14 cellular contexts compared by ENCODE assay signal in the genomic region with DNA sequence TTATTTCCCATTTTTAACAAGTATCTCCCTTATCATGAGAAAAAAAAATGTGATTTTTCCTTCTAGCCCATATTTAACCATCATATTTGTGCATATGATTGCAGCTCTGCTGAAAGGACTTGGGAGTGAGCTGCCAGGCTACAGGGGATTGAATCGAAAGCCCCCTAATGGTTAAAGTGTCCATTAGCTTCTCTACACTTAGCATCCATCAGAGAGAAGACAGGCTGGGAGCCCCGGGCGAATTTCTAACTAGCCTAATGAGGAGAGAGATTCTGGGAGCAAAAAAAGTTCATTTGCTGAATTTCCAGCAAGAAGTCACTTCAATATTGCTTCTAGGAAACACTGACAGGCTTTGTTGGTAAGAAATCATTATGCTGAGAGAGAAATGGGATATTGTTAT.
DNase-seq lines count a peak whose midpoint lies in the region; ATAC-seq and TF ChIP-seq lines count a peak whose summit lies in the region.
"Had no signal": no experiment of that assay in that cellular context is flagged by ENCODE, and none has a peak within 500 bp of the region (broad histone marks: within the 10 kb centered on the region; RNA-seq: fewer than 3 reads in every experiment).

No MANE protein-coding gene starts in this region.

- H3K9me3 ChIP-seq in BE2C: no peaks in the 10 kb centered on the region
- H3K9me3 ChIP-seq in endodermal cell (ENCODE audit: control insufficient read depth, low read length): no peaks in the 10 kb centered on the region
- H3K9me3 ChIP-seq in Karpas-422 (ENCODE audit: low read length): no peaks in the 10 kb centered on the region
- H3K9me3 ChIP-seq: HAP-1 had no signal

- peak; percentile 35 for TF ChIP-seq CTCF in BE2C (IDR thresholded peaks at IDR 0.05; ENCODE audit: low read depth, low read length)
- peak; percentile 58 for TF ChIP-seq CTCF in endodermal cell (conservative IDR thresholded peaks at IDR 0.05)

- no peaks in the 10 kb centered on the region for H3K9me3 Mint-ChIP-seq in endodermal cell

- H3K27ac Mint-ChIP-seq in endodermal cell: no peak overlapping the region

- H4K20me1 ChIP-seq in Karpas-422 (ENCODE audit: insufficient read depth, low read depth, low read length): no peaks in the 10 kb centered on the region

- H2AFZ ChIP-seq in Karpas-422 (ENCODE audit: low read length): no peak overlapping the region

- peaks cover 2% of the 10 kb centered on the region for H3K4me1 Mint-ChIP-seq in endodermal cell
- H3K4me1 Mint-ChIP-seq: CD4-positive, alpha-beta memory T cell had no signal

- no peaks in the 10 kb centered on the region for H3K9me2 ChIP-seq in Karpas-422 (replicated peaks; ENCODE audit: insufficient read depth, low read length)

- H3K36me3 ChIP-seq in BE2C: no peaks in the 10 kb centered on the region
- no peaks in the 10 kb centered on the region for H3K36me3 ChIP-seq in H7 (replicated peaks; ENCODE audit: control insufficient read depth, insufficient read depth, low read length)
- no peaks in the 10 kb centered on the region for H3K36me3 ChIP-seq in endodermal cell (ENCODE audit: control insufficient read depth, insufficient read depth, low read length)
- H3K36me3 ChIP-seq in Karpas-422 (ENCODE audit: insufficient read depth, low read length): no peaks in the 10 kb centered on the region
- H3K36me3 ChIP-seq: HAP-1 had no signal

- WGBS in endodermal cell (ENCODE audit: insufficient coverage in 1 of 2, insufficient read length in 1 of 2), 2 experiments: 83 to 93% methylated on average over 3 of the region's 3 CpGs

- no peaks in the 10 kb centered on the region for H3K27me3 Mint-ChIP-seq in endodermal cell (ENCODE audit: insufficient read depth)
- H3K27me3 Mint-ChIP-seq: CD4-positive, alpha-beta memory T cell had no signal

- DNase-seq in BE2C (peak; percentile 27), H7 (peak; percentile 6), endodermal cell (no peak), left kidney (ENCODE audit: low read depth, low spot score) (peak; percentile 6), NCI-H748 treated with DMSO at 0.1 percent for 48 hours (lab: John Stamatoyannopoulos, UW) (no peak), Karpas-422 (no peak), CD1c-positive myeloid dendritic cell (ENCODE audit: extremely low spot score) (no peak)
- DNase-seq: ACHN; C1 segment of cervical spinal cord; CD4-positive, alpha-beta memory T cell; DMS79 had no signal

- no peak overlapping the region for H3K4me3 Mint-ChIP-seq in endodermal cell
- H3K4me3 Mint-ChIP-seq: CD4-positive, alpha-beta memory T cell had no signal

- ATAC-seq in GM21737 (IDR thresholded peaks at IDR 0.05; ENCODE audit: unreplicated experiment): no peak

- H3K4me1 ChIP-seq in BE2C (no peaks in the 10 kb centered on the region), endodermal cell (ENCODE audit: control insufficient read depth, insufficient read depth, low read length) (no peaks in the 10 kb centered on the region), Karpas-422 (ENCODE audit: low read length) (no peaks in the 10 kb centered on the region)
- H3K4me1 ChIP-seq: HAP-1 had no signal

- H3K27ac ChIP-seq in endodermal cell (ENCODE audit: low read depth, low read length): no peak overlapping the region
- no peak overlapping the region for H3K27ac ChIP-seq in Karpas-422 (ENCODE audit: low read length)
- H3K27ac ChIP-seq: HL-60 had no signal

- no peaks in the 10 kb centered on the region for H3K79me2 ChIP-seq in Karpas-422 (ENCODE audit: low read length)

- H3K36me3 Mint-ChIP-seq in endodermal cell (ENCODE audit: low read depth): no peaks in the 10 kb centered on the region
- H3K36me3 Mint-ChIP-seq: CD4-positive, alpha-beta memory T cell had no signal

- H3K4me3 ChIP-seq in BE2C (ENCODE audit: low read depth, low read length) (no peak overlapping the region), H7 (ENCODE audit: insufficient read depth, low read depth, low read length) (no peak overlapping the region), endodermal cell (ENCODE audit: low read length) (no peak overlapping the region), Karpas-422 (ENCODE audit: low read length) (no peak overlapping the region)
- H3K4me3 ChIP-seq: HAP-1 had no signal

- H3K9ac ChIP-seq in endodermal cell (ENCODE audit: extremely low read depth, low read length, poor library complexity, severe bottlenecking) (no peak overlapping the region), Karpas-422 (ENCODE audit: low read length) (no peak overlapping the region)

- H3K4me2 ChIP-seq in Karpas-422 (ENCODE audit: low read depth, low read length, poor library complexity, severe bottlenecking): no peak overlapping the region

- H3K27me3 ChIP-seq in BE2C (no peaks in the 10 kb centered on the region), H7 (ENCODE audit: control insufficient read depth, insufficient read depth, low read length) (no peaks in the 10 kb centered on the region), endodermal cell (ENCODE audit: control insufficient read depth, insufficient read depth, low read length, poor library complexity, severe bottlenecking) (no peaks in the 10 kb centered on the region), Karpas-422 (ENCODE audit: low read length) (no peaks in the 10 kb centered on the region)

Comparison
In these comparisons a context has a peak if more than half of its experiments do, and no peak if none do; other contexts are left out.
1. DNase-seq: peak in BE2C (single experiment), H7 (single experiment) and left kidney (single experiment); none in endodermal cell (single experiment), NCI-H748 treated with DMSO at 0.1 percent for 48 hours (single experiment), Karpas-422 (single experiment) and CD1c-positive myeloid dendritic cell (single experiment).